In genomic region chr2:112055110-112055832, GRCh38 we compare ENCODE assay signal across 7 cellular contexts. TPM values are rescaled to one million over a fixed set of nuclear protein-coding genes. Genes with fewer than 3 reads are reported as not detected.
DNase-seq lines count a peak whose midpoint lies in the region; ATAC-seq and TF ChIP-seq lines count a peak whose summit lies in the region.

A gene with protein sequence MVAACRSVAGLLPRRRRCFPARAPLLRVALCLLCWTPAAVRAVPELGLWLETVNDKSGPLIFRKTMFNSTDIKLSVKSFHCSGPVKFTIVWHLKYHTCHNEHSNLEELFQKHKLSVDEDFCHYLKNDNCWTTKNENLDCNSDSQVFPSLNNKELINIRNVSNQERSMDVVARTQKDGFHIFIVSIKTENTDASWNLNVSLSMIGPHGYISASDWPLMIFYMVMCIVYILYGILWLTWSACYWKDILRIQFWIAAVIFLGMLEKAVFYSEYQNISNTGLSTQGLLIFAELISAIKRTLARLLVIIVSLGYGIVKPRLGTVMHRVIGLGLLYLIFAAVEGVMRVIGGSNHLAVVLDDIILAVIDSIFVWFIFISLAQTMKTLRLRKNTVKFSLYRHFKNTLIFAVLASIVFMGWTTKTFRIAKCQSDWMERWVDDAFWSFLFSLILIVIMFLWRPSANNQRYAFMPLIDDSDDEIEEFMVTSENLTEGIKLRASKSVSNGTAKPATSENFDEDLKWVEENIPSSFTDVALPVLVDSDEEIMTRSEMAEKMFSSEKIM (plus strand): TSS chr2:112055269. CDS start chr2:112055592, 323 bp downstream.

- no peaks in the 10 kb centered on the region for H3K27me3 ChIP-seq in right atrium auricular region

- intact Hi-C loops in T-helper 1 cell treated with Interleukin-12 subunit alpha and Interleukin-12 subunit beta and Interleukin-4 antibody, amounts not matched to agents 30 ng/mL and 1 ng/mL, for 36 hours (cut with micrococcal nuclease), result loop anchor here (1.0 to 10.0 kb wide), 10 partner anchors 42 to 1120 kb away; partner anchors contain the start of genes BCL2L11, CHCHD5, POLR1B and PSD4

- peak within 1 kb of the TSS; percentile 65 to 95 for H3K4me3 ChIP-seq in right atrium auricular region

- peaks cover 6% of the 10 kb centered on the region for H3K36me3 ChIP-seq in right atrium auricular region

- TF ChIP-seq CTCF in right atrium auricular region (IDR thresholded peaks at IDR 0.05), result no peak

- peak within 1 kb of the TSS; percentile 96 for H3K27ac ChIP-seq in right atrium auricular region

- H3K4me1 ChIP-seq in right atrium auricular region, result peaks cover 0 to 32% of the 10 kb centered on the region in 2 donors

- peak; percentile 33 for ATAC-seq in GM18499 (IDR thresholded peaks at IDR 0.05; ENCODE audit: insufficient read depth, unreplicated experiment)
- ATAC-seq in HG02884 (IDR thresholded peaks at IDR 0.05; ENCODE audit: unreplicated experiment), result peak; percentile 60

- H3K9me3 ChIP-seq in right atrium auricular region, result no peaks in the 10 kb centered on the region

- DNase-seq in NCI-H1694 (lab: John Stamatoyannopoulos, UW), result peak; percentile 83
- peak; percentile 59 to 99 (median 96) for DNase-seq in anterior cingulate cortex (lab: John Stamatoyannopoulos, UW)
- peak; percentile 97 for DNase-seq in right atrium auricular region (ENCODE audit: low spot score)
- peak; percentile 98 for DNase-seq in putamen (ENCODE audit: low spot score)

RNA-seq across cellular contexts. Expression of the gene that starts here (rescaled TPM):
- total RNA-seq in T-helper 1 cell treated with Interleukin-12 subunit alpha and Interleukin-12 subunit beta and Interleukin-4 antibody, amounts not matched to agents 30 ng/mL and 1 ng/mL, for 36 hours, result 15.7 and 20.7 TPM in 2 replicates
- 1 to 10 TPM; 7.7 to 8.8 TPM for total RNA-seq in right atrium auricular region

Comparison
In these comparisons a context has a peak if more than half of its experiments do, and no peak if none do; other contexts are left out.
1. Peak in every context shown above with its lines: DNase-seq, ATAC-seq, H3K4me3 ChIP-seq and H3K27ac ChIP-seq.